In genomic region chr20:21052686-21053001, GRCh38 we compare ENCODE assay signal across 24 cellular contexts. TPM values are rescaled to one million over a fixed set of nuclear protein-coding genes. Genes with fewer than 3 reads are reported as not detected.
"Had no signal": no experiment of that assay in that cellular context is flagged by ENCODE, and none has a peak within 500 bp of the region (broad histone marks: within the 10 kb centered on the region; RNA-seq: fewer than 3 reads in every experiment).

No MANE protein-coding gene starts in this region.

- H3K4me1 Mint-ChIP-seq: immature natural killer cell; stimulated activated naive B cell treated with anti-CD40 and anti-IgM and Interleukin-4, amounts not matched to agents 10 μg/mL and 1 μg/mL and 100 μg/mL, for 72 hours; stimulated activated naive CD8-positive, alpha-beta T cell treated with anti-CD3 and anti-CD28 coated beads, Interleukin-15, amount 100 ng/mL, for 72 hours had no signal

- H3K36me3 ChIP-seq: colonic mucosa, heart left ventricle, left ventricle myocardium inferior, neutrophil, sigmoid colon, tibial nerve, upper lobe of right lung had no signal

- DNase-seq: colonic mucosa; dermis blood vessel endothelial cell; heart left ventricle; immature natural killer cell; left cardiac atrium; left ventricle myocardium inferior; mesenchymal stem cell; sigmoid colon; stimulated activated CD4-positive, alpha-beta T cell treated with anti-CD3 and anti-CD28 coated beads, Interleukin-2, amount 100 ng/mL, for 24 hours; stimulated activated CD4-positive, alpha-beta T cell treated with anti-CD3 and anti-CD28 coated beads, Interleukin-4, amount 100 ng/mL, for 4 hours; stimulated activated naive B cell treated with anti-CD40 and anti-IgM and Interleukin-4, amounts not matched to agents 10 μg/mL and 1 μg/mL and 100 μg/mL, for 72 hours; stimulated activated naive CD8-positive, alpha-beta T cell treated with anti-CD3 and anti-CD28 coated beads, Interleukin-15, amount 100 ng/mL, for 72 hours; testis; upper lobe of right lung had no signal

- FAIRE-seq: keratinocyte had no signal

- H3K4me1 ChIP-seq: colonic mucosa, heart left ventricle, left ventricle myocardium inferior, sigmoid colon, testis, tibial nerve, upper lobe of right lung had no signal

- H3K4me3 ChIP-seq: colonic mucosa, heart left ventricle, left ventricle myocardium inferior, lung, sigmoid colon, skin epidermis, testis, tibial nerve, upper lobe of right lung had no signal

- H3K36me3 Mint-ChIP-seq: immature natural killer cell; natural killer cell treated with Interleukin-12 subunit alpha and Interleukin-12 subunit beta and Interleukin-15 and Interleukin-18, amount 100 ng/mL, for 72 hours; stimulated activated naive B cell treated with anti-CD40 and anti-IgM and Interleukin-4, amounts not matched to agents 10 μg/mL and 1 μg/mL and 100 μg/mL, for 72 hours had no signal

- H3K9me3 Mint-ChIP-seq: immature natural killer cell; natural killer cell treated with Interleukin-12 subunit alpha and Interleukin-12 subunit beta and Interleukin-15 and Interleukin-18, amount 100 ng/mL, for 72 hours; stimulated activated naive CD8-positive, alpha-beta T cell treated with anti-CD3 and anti-CD28 coated beads, Interleukin-15, amount 100 ng/mL, for 72 hours had no signal

- H3K27ac Mint-ChIP-seq: immature natural killer cell; natural killer cell treated with Interleukin-12 subunit alpha and Interleukin-12 subunit beta and Interleukin-15 and Interleukin-18, amount 100 ng/mL, for 72 hours had no signal

- H3K4me3 Mint-ChIP-seq: immature natural killer cell; natural killer cell treated with Interleukin-12 subunit alpha and Interleukin-12 subunit beta and Interleukin-15 and Interleukin-18, amount 100 ng/mL, for 72 hours; stimulated activated naive B cell treated with anti-CD40 and anti-IgM and Interleukin-4, amounts not matched to agents 10 μg/mL and 1 μg/mL and 100 μg/mL, for 72 hours; stimulated activated naive CD8-positive, alpha-beta T cell treated with anti-CD3 and anti-CD28 coated beads, Interleukin-15, amount 100 ng/mL, for 72 hours had no signal

- H3K27ac ChIP-seq: colonic mucosa, heart left ventricle, left ventricle myocardium inferior, neutrophil, sigmoid colon, skin epidermis, testis, tibial nerve, upper lobe of right lung had no signal

- H3K27me3 ChIP-seq: colonic mucosa, testis, tibial nerve had no signal

- H3K9me3 ChIP-seq: colonic mucosa, heart left ventricle, left ventricle myocardium inferior, neutrophil, sigmoid colon, testis, upper lobe of right lung had no signal

RNA-seq across cellular contexts. Expression of gene LINC00237, which starts 53.5 kb away (rescaled TPM):
- total RNA-seq: colonic mucosa; dermis blood vessel endothelial cell; heart left ventricle; left cardiac atrium; left ventricle myocardium inferior; lung; natural killer cell treated with Interleukin-12 subunit alpha and Interleukin-12 subunit beta and Interleukin-15 and Interleukin-18, amount 100 ng/mL, for 72 hours; osteoblast; pulmonary artery endothelial cell; sigmoid colon; subcutaneous adipose tissue; testis; tibial nerve; upper lobe of right lung had no signal
- polyA plus RNA-seq: esophagus, heart left ventricle, keratinocyte, sigmoid colon had no signal
